1 cellular context compared by ENCODE assay signal in genomic region chr22:25100402-25100801, GRCh38.
TF ChIP-seq lines count a peak whose summit lies in the region.

No MANE protein-coding gene starts in this region.

TF ChIP-seq in GM23338, 12 proteins besides CTCF, POLR2A, EP300 and RAD21 (continued from another document):
- TF ChIP-seq ZNF462 (CRISPR knock-in tag; IDR thresholded peaks at IDR 0.05) = no peak
- no peak for TF ChIP-seq JUNB (IDR thresholded peaks at IDR 0.05; ENCODE audit: unreplicated experiment)
- no peak for TF ChIP-seq ZNF331 (CRISPR knock-in tag; IDR thresholded peaks at IDR 0.05; ENCODE audit: low read depth)
- no peak for TF ChIP-seq EZH2 (IDR thresholded peaks at IDR 0.05; ENCODE audit: low read depth, unreplicated experiment)
- TF ChIP-seq POLR2AphosphoS5 (IDR thresholded peaks at IDR 0.05; ENCODE audit: low read depth) = no peak
- no peak for TF ChIP-seq ZNF114 (CRISPR knock-in tag; IDR thresholded peaks at IDR 0.05)
- TF ChIP-seq CREB1 (CRISPR knock-in tag; IDR thresholded peaks at IDR 0.05; ENCODE audit: low read depth) = no peak
